31 cellular contexts compared by ENCODE assay signal in the genomic region with DNA sequence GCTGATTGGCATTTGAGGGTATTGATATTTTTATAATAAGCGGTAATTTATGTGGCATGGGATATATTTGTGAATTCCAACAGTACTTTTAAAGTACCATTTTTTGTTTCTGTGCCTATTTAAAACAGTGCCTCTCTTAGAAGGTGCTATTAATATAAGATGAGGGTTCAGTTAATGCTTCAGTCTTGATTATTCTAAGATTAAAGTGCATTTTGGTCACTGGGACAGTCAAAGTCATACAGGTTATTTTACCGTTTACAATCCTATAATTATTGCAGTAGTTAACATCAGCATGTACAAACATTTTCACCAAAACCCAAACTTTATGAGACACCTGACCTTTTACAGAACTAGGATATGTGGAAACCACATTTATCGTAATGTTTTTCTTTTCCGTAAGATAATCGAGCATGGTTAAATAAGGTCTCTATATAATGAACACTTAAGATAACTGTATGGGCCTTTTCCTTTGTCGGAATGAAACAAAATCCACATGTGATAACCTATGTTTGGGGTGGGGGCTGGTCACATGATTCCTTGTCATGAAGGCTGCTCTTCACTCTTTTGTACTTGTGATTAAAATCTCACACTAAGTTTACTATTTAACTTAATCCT.
"Had no signal": no experiment of that assay in that cellular context is flagged by ENCODE, and none has a peak within 500 bp of the region (broad histone marks: within the 10 kb centered on the region; RNA-seq: fewer than 3 reads in every experiment).

No MANE protein-coding gene starts in this region.

- H3K4me1 Mint-ChIP-seq: activated CD4-positive, alpha-beta T cell treated with anti-CD3 and anti-CD28 coated beads, Interleukin-2, amount 10 ng/mL, durations not matched to agents 24 days and 14 days; brain had no signal

- H3K36me3 Mint-ChIP-seq: activated naive CD4-positive, alpha-beta T cell treated with anti-CD3 and anti-CD28 coated beads, Interleukin-2, amount 50 U/mL, for 72 hours had no signal

- H3K4me1 ChIP-seq: adrenal gland, SJCRH30 had no signal

- FAIRE-seq: bronchial epithelial cell, TTC549 had no signal

- H3K4me3 Mint-ChIP-seq: activated CD4-positive, alpha-beta T cell treated with anti-CD3 and anti-CD28 coated beads, Interleukin-2, amount 10 ng/mL, durations not matched to agents 24 days and 14 days; activated naive CD4-positive, alpha-beta T cell treated with anti-CD3 and anti-CD28 coated beads for 36 hours; activated T-cell treated with anti-CD3 and anti-CD28 coated beads, Interleukin-2, amount 50 U/mL, for 4 hours; activated T-helper 1 cell treated with anti-CD3 and anti-CD28 coated beads, Interleukin-12 subunit alpha, Interleukin-12 subunit beta, Interleukin-2, Interleukin-4 antibody, amounts not matched to agents 30 ng/mL and 10 ng/mL and 1 ng/mL, durations not matched to agents 14 hours and 24 hours and 36 hours; brain; T-helper 1 cell treated with Interleukin-12 subunit alpha and Interleukin-12 subunit beta and Interleukin-4 antibody, amounts not matched to agents 30 μg/mL and 1 μg/mL, for 36 hours; T-helper 2 cell treated with Interferon-gamma antibody and Interleukin-4, amounts not matched to agents 5 μg/mL and 100 μg/mL, for 36 hours had no signal

- H3K27ac ChIP-seq: adrenal gland, KMS-11, SJCRH30, SK-N-MC had no signal

- DNase-seq: activated CD4-positive, alpha-beta T cell treated with anti-CD3 and anti-CD28 coated beads, Interleukin-2, amount 10 ng/mL, durations not matched to agents 24 days and 14 days; activated CD4-positive, alpha-beta T cell treated with anti-CD3 and anti-CD28 coated beads, Interleukin-2, amount 50 U/mL, for 4 hours; activated CD8-positive, alpha-beta memory T cell treated with anti-CD3 and anti-CD28 coated beads, Interleukin-2, amount 50 U/mL, for 4 hours; activated gamma-delta T cell treated with Interleukin-2 at 50 U/mL for 16 hours; activated naive CD4-positive, alpha-beta T cell treated with anti-CD3 and anti-CD28 coated beads for 36 hours; activated T-cell treated with anti-CD3 and anti-CD28 coated beads for 4 hours; activated T-cell treated with anti-CD3 and anti-CD28 coated beads, Interleukin-2, amount 50 U/mL, for 4 hours; adrenal gland; central memory CD4-positive, alpha-beta T cell; NCI-H1048; NCI-H1105 treated with DMSO at 0.1 percent for 48 hours; NCI-H1436; NCI-H1694; NCI-H1930; NCI-H2081 treated with DMSO at 0.1 percent for 48 hours; NCI-H226; NCI-H446 treated with DMSO at 0.1 percent for 48 hours; NCI-H524; NCI-H69; SHP77; SJCRH30 had no signal

- H3K9me3 ChIP-seq: adrenal gland, SJCRH30 had no signal

- H3K27me3 Mint-ChIP-seq: activated CD4-positive, alpha-beta T cell treated with anti-CD3 and anti-CD28 coated beads, Interleukin-2, amount 10 ng/mL, durations not matched to agents 24 days and 14 days; brain had no signal

- H3K4me2 ChIP-seq: KMS-11 had no signal

- H3K9ac ChIP-seq: KMS-11 had no signal

- H3K27me3 ChIP-seq: adrenal gland, SJCRH30 had no signal

- H3K4me3 ChIP-seq: adrenal gland, SJCRH30, SK-N-MC had no signal

- ATAC-seq: activated naive CD4-positive, alpha-beta T cell treated with anti-CD3 and anti-CD28 coated beads, Interleukin-2, amount 50 U/mL, for 72 hours; activated T-cell treated with anti-CD3 and anti-CD28 coated beads, Interleukin-2, amount 50 U/mL, for 4 hours; Panc1 had no signal

- H3K27ac Mint-ChIP-seq: activated CD4-positive, alpha-beta T cell treated with anti-CD3 and anti-CD28 coated beads, Interleukin-2, amount 10 ng/mL, durations not matched to agents 24 days and 14 days; activated naive CD4-positive, alpha-beta T cell treated with anti-CD3 and anti-CD28 coated beads for 36 hours; activated naive CD4-positive, alpha-beta T cell treated with anti-CD3 and anti-CD28 coated beads, Interleukin-2, amount 50 U/mL, for 72 hours; activated T-helper 1 cell treated with anti-CD3 and anti-CD28 coated beads, Interleukin-12 subunit alpha, Interleukin-12 subunit beta, Interleukin-2, Interleukin-4 antibody, amounts not matched to agents 30 ng/mL and 10 ng/mL and 1 ng/mL, durations not matched to agents 14 hours and 24 hours and 36 hours; brain; T-helper 1 cell treated with Interleukin-12 subunit alpha and Interleukin-12 subunit beta and Interleukin-4 antibody, amounts not matched to agents 30 μg/mL and 1 μg/mL, for 36 hours; T-helper 2 cell treated with Interferon-gamma antibody and Interleukin-4, amounts not matched to agents 5 μg/mL and 100 μg/mL, for 36 hours had no signal

- H3K9me3 Mint-ChIP-seq: activated CD4-positive, alpha-beta T cell treated with anti-CD3 and anti-CD28 coated beads, Interleukin-2, amount 10 ng/mL, durations not matched to agents 24 days and 14 days; activated naive CD4-positive, alpha-beta T cell treated with anti-CD3 and anti-CD28 coated beads for 36 hours; activated naive CD4-positive, alpha-beta T cell treated with anti-CD3 and anti-CD28 coated beads, Interleukin-2, amount 50 U/mL, for 72 hours; activated T-cell treated with anti-CD3 and anti-CD28 coated beads, Interleukin-2, amount 50 U/mL, for 4 hours; activated T-helper 1 cell treated with anti-CD3 and anti-CD28 coated beads, Interleukin-12 subunit alpha, Interleukin-12 subunit beta, Interleukin-2, Interleukin-4 antibody, amounts not matched to agents 30 ng/mL and 10 ng/mL and 1 ng/mL, durations not matched to agents 14 hours and 24 hours and 36 hours; T-helper 1 cell treated with Interleukin-12 subunit alpha and Interleukin-12 subunit beta and Interleukin-4 antibody, amounts not matched to agents 30 μg/mL and 1 μg/mL, for 36 hours; T-helper 2 cell treated with Interferon-gamma antibody and Interleukin-4, amounts not matched to agents 5 μg/mL and 100 μg/mL, for 36 hours had no signal
